ENCODE assay signal across 9 cellular contexts in the genomic region with DNA sequence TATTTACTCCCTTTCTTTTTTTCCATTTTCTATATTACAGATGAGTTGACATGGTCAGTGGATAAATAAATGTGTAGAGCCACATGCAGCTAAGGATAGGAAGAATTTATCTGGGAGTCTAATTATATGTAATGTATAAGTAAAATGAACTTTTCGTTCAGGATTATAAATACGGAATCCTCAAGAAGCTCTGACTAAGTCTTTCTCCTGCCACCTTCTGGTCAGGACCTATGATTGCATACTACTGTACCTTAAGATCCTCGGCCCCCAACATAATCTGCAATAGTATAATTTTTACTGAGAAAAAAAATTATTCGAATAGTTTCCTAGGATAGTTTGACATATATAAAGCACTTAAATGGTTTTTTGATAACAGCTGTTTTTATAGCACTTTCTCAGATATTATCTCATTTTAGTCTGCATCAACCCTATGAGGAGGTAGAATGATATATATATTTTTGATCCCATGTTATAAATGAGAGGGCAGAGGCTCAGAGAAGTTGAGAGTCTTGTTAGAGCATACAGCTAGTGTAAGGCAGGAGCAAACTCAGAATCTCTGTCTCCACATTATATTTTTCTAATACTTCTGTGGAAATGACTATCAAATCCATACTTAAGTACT. TPM values are rescaled to one million over a fixed set of nuclear protein-coding genes. Genes with fewer than 3 reads are reported as not detected.
DNase-seq lines count a peak whose midpoint lies in the region; ATAC-seq, FAIRE-seq and TF ChIP-seq lines count a peak whose summit lies in the region.
"Had no signal": no experiment of that assay in that cellular context is flagged by ENCODE, and none has a peak within 500 bp of the region (broad histone marks: within the 10 kb centered on the region; RNA-seq: fewer than 3 reads in every experiment).

No MANE protein-coding gene starts in this region.

- no peak overlapping the region for H3K9ac ChIP-seq in K562 (ENCODE audit: insufficient read depth in 1 of 2, low read depth in 2 of 2, low read length in 2 of 2)

- H3K36me3 ChIP-seq in K562 (ENCODE audit: control insufficient read depth, insufficient read depth, low read length): no peaks in the 10 kb centered on the region
- H3K36me3 ChIP-seq in tibial nerve: peaks cover 0 to 16% (median 0%) of the 10 kb centered on the region in 3 donors

- 3% methylated on average over 4 of the region's 4 CpGs for WGBS in K562 (ENCODE audit: insufficient coverage, low coverage, missing lambda C conversion rate)
- 8% methylated on average over 4 of the region's 4 CpGs for WGBS in tibial nerve, 2 donors

- in situ Hi-C loops in K562 (cut with MboI): loop anchor here (25.0 kb wide), 1 partner anchor 338 kb away; the partner anchor contains the start of genes DDIAS and PRCP

- POLR2A ChIA-PET in K562 (lab: Yijun Ruan, JAX): interaction anchor here (0.9 to 1.2 kb wide), 2 partner anchors 15 to 30 kb away, joined by 3 read pairs; no protein-coding TSS in a partner anchor

- TF ChIP-seq CTCF in GM10266 (IDR thresholded peaks at IDR 0.05; ENCODE audit: control insufficient read depth, insufficient read depth, low read depth, missing control alignments) (peak; percentile 59), K562 (IDR thresholded peaks at IDR 0.05 in 2 of 3, conservative IDR thresholded peaks at IDR 0.05 in 1 of 3; ENCODE audit: insufficient read depth in 2 of 3, low read depth in 1 of 3, low read length in 3 of 3) (peak; percentile 46 to 77 (median 55); a peak in 5 of 6 replicates), tibial nerve (IDR thresholded peaks at IDR 0.05) (peak; percentile 49 to 69 (median 58))

- peak; percentile 67 for FAIRE-seq in K562 (lab: Jason Lieb, UNC)

- BruUV-seq in K562 (replicated peaks; lab: Mats Ljungman, UMichigan): no TSS peak

- no peak overlapping the region for H2AFZ ChIP-seq in K562 (ENCODE audit: low read depth, low read length)

- H4K20me1 ChIP-seq in K562 (replicated peaks; ENCODE audit: control insufficient read depth, insufficient read depth, low read length): no peaks in the 10 kb centered on the region

- H3K27ac ChIP-seq in K562 (ENCODE audit: extremely low read depth, low read depth, low read length) (no peak overlapping the region), tibial nerve (no peak overlapping the region)

- H3K4me1 ChIP-seq in K562 (replicated peaks in 1 of 2; ENCODE audit: control insufficient read depth in 2 of 2, insufficient read depth in 2 of 2, low read length in 2 of 2) (no peaks in the 10 kb centered on the region), tibial nerve (peaks cover 0 to 7% (median 0%) of the 10 kb centered on the region in 4 donors)

- H3K4me2 ChIP-seq in K562 (ENCODE audit: insufficient read depth, low read length): no peak overlapping the region

- ATAC-seq in HG02610 (IDR thresholded peaks at IDR 0.05; ENCODE audit: unreplicated experiment) (peak; percentile 68), K562 (peak; percentile 92)

- no peaks in the 10 kb centered on the region for H3K27me3 ChIP-seq in K562 (ENCODE audit: control insufficient read depth in 2 of 2, insufficient read depth in 2 of 2, low read length in 2 of 2)
- no peaks in the 10 kb centered on the region for H3K27me3 ChIP-seq in tibial nerve

- no peak for TF ChIP-seq POLR2A in K562 (conservative IDR thresholded peaks at IDR 0.05)
- no peak for TF ChIP-seq POLR2A in tibial nerve (IDR thresholded peaks at IDR 0.05)

- TF ChIP-seq EP300 in K562 (IDR thresholded peaks at IDR 0.05; ENCODE audit: low read length) (no peak), tibial nerve (IDR thresholded peaks at IDR 0.05) (no peak)

- intact Hi-C loops in K562 (cut with micrococcal nuclease): loop anchor here (1.0 to 5.0 kb wide), 4 partner anchors 58 to 383 kb away; partner anchors contain the start of gene ANKRD42

- DNase-seq in AML-193 (lab: John Stamatoyannopoulos, UW) (peak; percentile 39 to 45), GM10266 (ENCODE audit: extremely low spot score) (peak; percentile 34), NCI-H2196 (lab: John Stamatoyannopoulos, UW; ENCODE audit: unreplicated experiment) (peak; percentile 48), K562 (ENCODE audit: extremely low read depth in 1 of 4, low spot score in 3 of 4) (peak; percentile 47 to 61 (median 50)), iris pigment epithelial cell (ENCODE audit: low read depth) (peak; percentile 63), tibial nerve (ENCODE audit: low spot score in 2 of 2) (peak in 1 of 2 donors; percentile 7)
- no peak for DNase-seq in effector CD8-positive, alpha-beta T cell (lab: John Stamatoyannopoulos, UW)
- DNase-seq: right cardiac atrium had no signal

- H3K4me3 ChIP-seq in K562 (no peak overlapping the region), tibial nerve (no peak overlapping the region)

- TF ChIP-seq RAD21 in K562 (CRISPR knock-in tag; conservative IDR thresholded peaks at IDR 0.05 in 1 of 2, IDR thresholded peaks at IDR 0.05 in 1 of 2): peak; percentile 73 to 81

- H3K79me2 ChIP-seq in K562 (ENCODE audit: control insufficient read depth, insufficient read depth, low read length): no peaks in the 10 kb centered on the region

- H3K9me3 ChIP-seq in K562 (replicated peaks; ENCODE audit: control insufficient read depth, insufficient read depth, low read depth, low read length) (no peaks in the 10 kb centered on the region), tibial nerve (no peaks in the 10 kb centered on the region)

- no peaks in the 10 kb centered on the region for H3K9me1 ChIP-seq in K562 (ENCODE audit: control insufficient read depth, insufficient read depth, low read length)

- CTCF ChIA-PET in K562 (lab: Yijun Ruan, JAX; ENCODE audit: low intra/inter-chr PET ratio): interaction anchor here (0.6 to 2.1 kb wide), 7 partner anchors 8 to 490 kb away, joined by 3 to 19 read pairs (median 5); no protein-coding TSS in a partner anchor

TF ChIP-seq in K562, 482 proteins besides CTCF, POLR2A, EP300 and RAD21:
- TF ChIP-seq SAP30 (IDR thresholded peaks at IDR 0.05; ENCODE audit: borderline replicate concordance, insufficient read depth, low read depth, low read length, poor library complexity, severe bottlenecking) (no peak), SMC3 (conservative IDR thresholded peaks at IDR 0.05; ENCODE audit: insufficient read depth, low read depth, low read length) (peak; percentile 62; the same call in 1 of the 2 replicates), DEAF1 (CRISPR knock-in tag; IDR thresholded peaks at IDR 0.05) (peak; percentile 49)
TF ChIP-seq in K562: peak in this region for 2.

RNA-seq across cellular contexts. Expression of gene CCDC90B, which starts 36.1 kb away (rescaled TPM):
- 17.5 and 35.0 TPM in 2 replicates for total RNA-seq in K562 (2011; cell fraction: chromatin; rRNA removed; ENCODE audit: low replicate concordance)
- total RNA-seq in K562 (2011; cell fraction: nucleolus; rRNA removed): 17.8 and 19.7 TPM in 2 replicates
- 24.1 and 28.1 TPM in 2 replicates for total RNA-seq in K562 (2011; cell fraction: nucleoplasm; rRNA removed)
- total RNA-seq in K562 (2014; rRNA removed) (38.1 and 42.6 TPM in 2 replicates), K562 (2014; rRNA removed; fragmentation: Illumina TruSeq; extraction: Trizol) (51.8 and 54.6 TPM in 2 replicates), K562 (2015; rRNA removed; fragmentation: Illumina TruSeq; extraction: Trizol) (51.7 and 58.6 TPM in 2 replicates), K562 (2021) (26.6 and 31.1 TPM in 2 replicates), tibial nerve (10 to 100 TPM; 31.0 to 56.5 (median 40.1) TPM)
- polyA plus RNA-seq in K562 (2011; rRNA removed) (30.3 and 37.9 TPM in 2 replicates), K562 (2014; fragmentation: Illumina TruSeq; extraction: Trizol) (44.8 and 50.5 TPM in 2 replicates), K562 (2014; fragmentation: Nextera tagmentation; extraction: Ambion mirVana) (10 to 100 TPM; 60.6 to 63.6 TPM), K562 (2014; rRNA removed) (41.5 and 57.0 TPM in 2 replicates)
- 13.7 and 18.2 TPM in 2 replicates for polyA plus RNA-seq in K562 (2011; cell fraction: cytosol; rRNA removed)
- polyA plus RNA-seq in K562 (2011; cell fraction: nucleus; rRNA removed): 16.9 and 21.4 TPM in 2 replicates
- polyA plus RNA-seq in K562 (2012): 37.4 and 46.9 TPM in 2 replicates
- 36.2 and 39.7 TPM in 2 replicates for polyA minus RNA-seq in K562 (2011; rRNA and poly(A)+ RNA removed)
- polyA minus RNA-seq in K562 (2011; cell fraction: cytosol; rRNA and poly(A)+ RNA removed): 13.9 and 14.4 TPM in 2 replicates
- polyA minus RNA-seq in K562 (2011; cell fraction: nucleus; rRNA and poly(A)+ RNA removed): 30.0 and 37.3 TPM in 2 replicates

RNA-seq across cellular contexts. Expression of gene ANKRD42, which starts 56.6 kb away (rescaled TPM):
- total RNA-seq in K562 (2011; cell fraction: chromatin; rRNA removed; ENCODE audit: low replicate concordance): 3.1 and 7.2 TPM in 2 replicates
- 2.5 and 3.6 TPM in 2 replicates for total RNA-seq in K562 (2011; cell fraction: nucleolus; rRNA removed)
- 4.7 and 8.2 TPM in 2 replicates for total RNA-seq in K562 (2011; cell fraction: nucleoplasm; rRNA removed)
- total RNA-seq in K562 (2014; rRNA removed): 6.0 and 7.2 TPM in 2 replicates
- total RNA-seq in K562 (2014; rRNA removed; fragmentation: Illumina TruSeq; extraction: Trizol): 4.2 and 4.3 TPM in 2 replicates
- total RNA-seq in K562 (2015; rRNA removed; fragmentation: Illumina TruSeq; extraction: Trizol): 4.1 and 6.4 TPM in 2 replicates
- 6.1 and 6.7 TPM in 2 replicates for total RNA-seq in K562 (2021)
- polyA plus RNA-seq in K562 (2011; rRNA removed): 8.2 and 9.1 TPM in 2 replicates
- polyA plus RNA-seq in K562 (2011; cell fraction: cytosol; rRNA removed): 3.1 and 6.0 TPM in 2 replicates
- polyA plus RNA-seq in K562 (2011; cell fraction: nucleus; rRNA removed): 9.4 and 10.3 TPM in 2 replicates
- 4.4 and 5.3 TPM in 2 replicates for polyA plus RNA-seq in K562 (2012)
- polyA plus RNA-seq in K562 (2014; fragmentation: Illumina TruSeq; extraction: Trizol): 5.3 and 6.6 TPM in 2 replicates
- polyA plus RNA-seq in K562 (2014; fragmentation: Nextera tagmentation; extraction: Ambion mirVana): 1 to 10 TPM; 2.8 to 5.5 TPM
- 7.0 and 8.8 TPM in 2 replicates for polyA plus RNA-seq in K562 (2014; rRNA removed)
- 5.0 and 7.3 TPM in 2 replicates for polyA minus RNA-seq in K562 (2011; rRNA and poly(A)+ RNA removed)
- polyA minus RNA-seq in K562 (2011; cell fraction: cytosol; rRNA and poly(A)+ RNA removed): 2.3 and 2.7 TPM in 2 replicates
- 4.6 and 5.7 TPM in 2 replicates for polyA minus RNA-seq in K562 (2011; cell fraction: nucleus; rRNA and poly(A)+ RNA removed)
- total RNA-seq in tibial nerve: 10 to 100 TPM; 10.3 to 13.2 (median 13.1) TPM
